In the genomic region with DNA sequence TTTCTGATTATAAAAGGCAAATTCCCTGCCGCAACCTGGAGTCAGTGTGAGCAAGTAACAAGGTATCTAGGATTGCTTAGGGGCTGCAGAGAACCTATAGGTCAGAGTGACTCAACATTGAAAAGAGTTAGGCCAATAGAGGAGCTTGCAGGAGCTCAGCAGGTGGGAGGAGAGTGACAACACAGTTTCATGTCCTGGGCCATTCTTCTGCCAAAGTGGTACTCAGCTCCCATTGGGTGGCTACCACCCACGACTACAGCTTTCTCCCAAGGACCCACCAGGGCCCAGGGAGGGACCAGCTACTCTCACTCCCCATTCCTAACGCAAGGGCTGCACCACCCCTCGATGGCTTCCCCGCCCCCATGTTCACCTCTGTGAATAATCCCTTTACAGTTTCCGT, we compare ENCODE assay signal across 1 cellular context.
TF ChIP-seq lines count a peak whose summit lies in the region.

No MANE protein-coding gene starts in this region.

TF ChIP-seq in GM23338, 12 proteins besides CTCF, POLR2A, EP300 and RAD21 (continued from another document):
- TF ChIP-seq, protein P1, sequence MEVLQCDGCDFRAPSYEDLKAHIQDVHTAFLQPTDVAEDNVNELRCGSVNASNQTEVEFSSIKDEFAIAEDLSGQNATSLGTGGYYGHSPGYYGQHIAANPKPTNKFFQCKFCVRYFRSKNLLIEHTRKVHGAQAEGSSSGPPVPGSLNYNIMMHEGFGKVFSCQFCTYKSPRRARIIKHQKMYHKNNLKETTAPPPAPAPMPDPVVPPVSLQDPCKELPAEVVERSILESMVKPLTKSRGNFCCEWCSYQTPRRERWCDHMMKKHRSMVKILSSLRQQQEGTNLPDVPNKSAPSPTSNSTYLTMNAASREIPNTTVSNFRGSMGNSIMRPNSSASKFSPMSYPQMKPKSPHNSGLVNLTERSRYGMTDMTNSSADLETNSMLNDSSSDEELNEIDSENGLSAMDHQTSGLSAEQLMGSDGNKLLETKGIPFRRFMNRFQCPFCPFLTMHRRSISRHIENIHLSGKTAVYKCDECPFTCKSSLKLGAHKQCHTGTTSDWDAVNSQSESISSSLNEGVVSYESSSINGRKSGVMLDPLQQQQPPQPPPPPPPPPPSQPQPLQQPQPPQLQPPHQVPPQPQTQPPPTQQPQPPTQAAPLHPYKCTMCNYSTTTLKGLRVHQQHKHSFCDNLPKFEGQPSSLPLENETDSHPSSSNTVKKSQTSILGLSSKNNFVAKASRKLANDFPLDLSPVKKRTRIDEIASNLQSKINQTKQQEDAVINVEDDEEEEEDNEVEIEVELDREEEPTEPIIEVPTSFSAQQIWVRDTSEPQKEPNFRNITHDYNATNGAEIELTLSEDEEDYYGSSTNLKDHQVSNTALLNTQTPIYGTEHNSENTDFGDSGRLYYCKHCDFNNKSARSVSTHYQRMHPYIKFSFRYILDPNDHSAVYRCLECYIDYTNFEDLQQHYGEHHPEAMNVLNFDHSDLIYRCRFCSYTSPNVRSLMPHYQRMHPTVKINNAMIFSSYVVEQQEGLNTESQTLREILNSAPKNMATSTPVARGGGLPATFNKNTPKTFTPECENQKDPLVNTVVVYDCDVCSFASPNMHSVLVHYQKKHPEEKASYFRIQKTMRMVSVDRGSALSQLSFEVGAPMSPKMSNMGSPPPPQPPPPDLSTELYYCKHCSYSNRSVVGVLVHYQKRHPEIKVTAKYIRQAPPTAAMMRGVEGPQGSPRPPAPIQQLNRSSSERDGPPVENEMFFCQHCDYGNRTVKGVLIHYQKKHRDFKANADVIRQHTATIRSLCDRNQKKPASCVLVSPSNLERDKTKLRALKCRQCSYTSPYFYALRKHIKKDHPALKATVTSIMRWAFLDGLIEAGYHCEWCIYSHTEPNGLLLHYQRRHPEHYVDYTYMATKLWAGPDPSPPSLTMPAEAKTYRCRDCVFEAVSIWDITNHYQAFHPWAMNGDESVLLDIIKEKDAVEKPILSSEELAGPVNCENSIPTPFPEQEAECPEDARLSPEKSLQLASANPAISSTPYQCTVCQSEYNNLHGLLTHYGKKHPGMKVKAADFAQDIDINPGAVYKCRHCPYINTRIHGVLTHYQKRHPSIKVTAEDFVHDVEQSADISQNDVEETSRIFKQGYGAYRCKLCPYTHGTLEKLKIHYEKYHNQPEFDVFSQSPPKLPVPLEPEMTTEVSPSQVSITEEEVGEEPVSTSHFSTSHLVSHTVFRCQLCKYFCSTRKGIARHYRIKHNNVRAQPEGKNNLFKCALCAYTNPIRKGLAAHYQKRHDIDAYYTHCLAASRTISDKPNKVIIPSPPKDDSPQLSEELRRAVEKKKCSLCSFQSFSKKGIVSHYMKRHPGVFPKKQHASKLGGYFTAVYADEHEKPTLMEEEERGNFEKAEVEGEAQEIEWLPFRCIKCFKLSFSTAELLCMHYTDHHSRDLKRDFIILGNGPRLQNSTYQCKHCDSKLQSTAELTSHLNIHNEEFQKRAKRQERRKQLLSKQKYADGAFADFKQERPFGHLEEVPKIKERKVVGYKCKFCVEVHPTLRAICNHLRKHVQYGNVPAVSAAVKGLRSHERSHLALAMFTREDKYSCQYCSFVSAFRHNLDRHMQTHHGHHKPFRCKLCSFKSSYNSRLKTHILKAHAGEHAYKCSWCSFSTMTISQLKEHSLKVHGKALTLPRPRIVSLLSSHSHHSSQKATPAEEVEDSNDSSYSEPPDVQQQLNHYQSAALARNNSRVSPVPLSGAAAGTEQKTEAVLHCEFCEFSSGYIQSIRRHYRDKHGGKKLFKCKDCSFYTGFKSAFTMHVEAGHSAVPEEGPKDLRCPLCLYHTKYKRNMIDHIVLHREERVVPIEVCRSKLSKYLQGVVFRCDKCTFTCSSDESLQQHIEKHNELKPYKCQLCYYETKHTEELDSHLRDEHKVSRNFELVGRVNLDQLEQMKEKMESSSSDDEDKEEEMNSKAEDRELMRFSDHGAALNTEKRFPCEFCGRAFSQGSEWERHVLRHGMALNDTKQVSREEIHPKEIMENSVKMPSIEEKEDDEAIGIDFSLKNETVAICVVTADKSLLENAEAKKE (CRISPR knock-in tag; IDR thresholded peaks at IDR 0.05) = no peak
- TF ChIP-seq EZH2 (IDR thresholded peaks at IDR 0.05; ENCODE audit: low read depth, unreplicated experiment) = no peak
- no peak for TF ChIP-seq REST (IDR thresholded peaks at IDR 0.05; ENCODE audit: unreplicated experiment)
- TF ChIP-seq ZNF114 (CRISPR knock-in tag; IDR thresholded peaks at IDR 0.05) = no peak
